In the genomic region with DNA sequence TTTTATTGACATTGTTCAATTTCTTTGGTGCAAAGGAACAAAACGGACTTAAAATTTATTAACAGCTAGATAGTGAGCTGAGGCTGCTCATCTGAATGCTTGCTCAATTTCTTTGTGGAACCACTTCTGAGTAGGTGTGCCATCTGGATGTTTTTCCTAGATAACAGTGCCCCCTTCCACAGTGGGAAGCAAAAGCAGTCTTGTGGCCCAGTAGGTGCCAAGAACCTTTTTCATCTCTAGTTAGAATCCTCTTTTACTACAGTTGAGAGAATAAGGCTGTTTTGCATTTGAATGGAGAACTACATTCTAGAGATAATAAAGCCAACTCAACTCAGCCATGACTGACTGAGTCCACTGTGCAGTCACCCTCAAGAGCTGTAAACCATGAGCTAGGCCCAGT, we compare ENCODE assay signal across 13 cellular contexts. TPM values are rescaled to one million over a fixed set of nuclear protein-coding genes. Genes with fewer than 3 reads are reported as not detected.
DNase-seq lines count a peak whose midpoint lies in the region; ATAC-seq and TF ChIP-seq lines count a peak whose summit lies in the region.
"Had no signal": no experiment of that assay in that cellular context is flagged by ENCODE, and none has a peak within 500 bp of the region (broad histone marks: within the 10 kb centered on the region; RNA-seq: fewer than 3 reads in every experiment).

No MANE protein-coding gene starts in this region.

- peaks cover 14% of the 10 kb centered on the region for H3K4me1 Mint-ChIP-seq in GM23338
- no peaks in the 10 kb centered on the region for H3K4me1 Mint-ChIP-seq in activated naive CD4-positive, alpha-beta T cell treated with anti-CD3 and anti-CD28 coated beads for 36 hours (ENCODE audit: low read depth)
- H3K4me1 Mint-ChIP-seq in activated CD4-positive, alpha-beta T cell treated with anti-CD3 and anti-CD28 coated beads for 36 hours = no peaks in the 10 kb centered on the region
- H3K4me1 Mint-ChIP-seq: stimulated activated naive CD8-positive, alpha-beta T cell treated with anti-CD3 and anti-CD28 coated beads, Interleukin-15, amount 100 ng/mL, for 72 hours had no signal

- H3K27ac Mint-ChIP-seq in GM23338 = no peak overlapping the region
- no peak overlapping the region for H3K27ac Mint-ChIP-seq in activated naive CD4-positive, alpha-beta T cell treated with anti-CD3 and anti-CD28 coated beads for 36 hours
- no peak overlapping the region for H3K27ac Mint-ChIP-seq in activated CD4-positive, alpha-beta T cell treated with anti-CD3 and anti-CD28 coated beads for 36 hours

- intact Hi-C loops in activated naive CD4-positive, alpha-beta T cell treated with anti-CD3 and anti-CD28 coated beads for 36 hours (cut with micrococcal nuclease) = no loop called here
- intact Hi-C loops in activated CD4-positive, alpha-beta T cell treated with anti-CD3 and anti-CD28 coated beads for 36 hours (cut with DNase I, micrococcal nuclease) = loop anchor here in 1 of 2 experiments (10.0 kb wide), 1 partner anchor 277 kb away; no protein-coding TSS in a partner anchor

- H3K27ac ChIP-seq in GM23338 (ENCODE audit: low read depth) = no peak overlapping the region
- no peak overlapping the region for H3K27ac ChIP-seq in foreskin keratinocyte
- H3K27ac ChIP-seq: spleen had no signal

- no peaks in the 10 kb centered on the region for H3K79me2 ChIP-seq in GM23338 (replicated peaks; ENCODE audit: insufficient read depth)

- no peaks in the 10 kb centered on the region for H3K27me3 Mint-ChIP-seq in GM23338 (ENCODE audit: insufficient read depth, low read depth, poor library complexity)
- no peaks in the 10 kb centered on the region for H3K27me3 Mint-ChIP-seq in activated naive CD4-positive, alpha-beta T cell treated with anti-CD3 and anti-CD28 coated beads for 36 hours (ENCODE audit: low read depth)
- H3K27me3 Mint-ChIP-seq in activated CD4-positive, alpha-beta T cell treated with anti-CD3 and anti-CD28 coated beads for 36 hours = no peaks in the 10 kb centered on the region
- H3K27me3 Mint-ChIP-seq: stimulated activated naive CD8-positive, alpha-beta T cell treated with anti-CD3 and anti-CD28 coated beads, Interleukin-15, amount 100 ng/mL, for 72 hours had no signal

- H3K9me3 Mint-ChIP-seq in GM23338 = no peaks in the 10 kb centered on the region
- H3K9me3 Mint-ChIP-seq in activated naive CD4-positive, alpha-beta T cell treated with anti-CD3 and anti-CD28 coated beads for 36 hours = no peaks in the 10 kb centered on the region
- H3K9me3 Mint-ChIP-seq in activated CD4-positive, alpha-beta T cell treated with anti-CD3 and anti-CD28 coated beads for 36 hours (ENCODE audit: low read depth) = no peaks in the 10 kb centered on the region
- H3K9me3 Mint-ChIP-seq: endodermal cell; stimulated activated naive CD8-positive, alpha-beta T cell treated with anti-CD3 and anti-CD28 coated beads, Interleukin-15, amount 100 ng/mL, for 72 hours had no signal

- peak; percentile 52 for ATAC-seq in GM23338
- peak; percentile 34 for ATAC-seq in foreskin keratinocyte
- ATAC-seq in activated CD4-positive, alpha-beta T cell treated with anti-CD3 and anti-CD28 coated beads for 36 hours = no peak
- ATAC-seq: stimulated activated naive CD8-positive, alpha-beta T cell treated with anti-CD3 and anti-CD28 coated beads, Interleukin-15, amount 100 ng/mL, for 72 hours had no signal

- POLR2A ChIA-PET in activated CD4-positive, alpha-beta T cell treated with anti-CD3 and anti-CD28 coated beads for 36 hours (lab: Charles Lee) = no interaction called here

- peaks cover 15% of the 10 kb centered on the region for H3K4me1 ChIP-seq in GM23338 (ENCODE audit: insufficient read depth)
- H3K4me1 ChIP-seq in foreskin keratinocyte = no peaks in the 10 kb centered on the region

- TF ChIP-seq CTCF in AG10803 (conservative IDR thresholded peaks at IDR 0.05; ENCODE audit: low read length) (peak; percentile 19; the same call in 1 of the 2 replicates), GM23338 (conservative IDR thresholded peaks at IDR 0.05; ENCODE audit: low read depth in 2 of 2) (peak; percentile 24 to 39; a peak in 3 of 4 replicates), foreskin keratinocyte (conservative IDR thresholded peaks at IDR 0.05) (peak; percentile 54)

- CTCF ChIA-PET in activated naive CD4-positive, alpha-beta T cell treated with anti-CD3 and anti-CD28 coated beads for 36 hours (lab: Charles Lee) = interaction anchor here (1.1 kb wide), 1 partner anchor 12 kb away, joined by 4 read pairs; no protein-coding TSS in a partner anchor
- CTCF ChIA-PET in activated CD4-positive, alpha-beta T cell treated with anti-CD3 and anti-CD28 coated beads for 36 hours (lab: Charles Lee) = interaction anchor here (1.1 to 1.7 kb wide), 2 partner anchors 11 to 159 kb away, joined by 3 to 5 read pairs; no protein-coding TSS in a partner anchor

- DNase-seq in AG10803 (ENCODE audit: low read depth) (peak; percentile 34), GM23338 (ENCODE audit: low spot score) (peak; percentile 27), RPMI7951 (ENCODE audit: low read depth) (peak; percentile 35), foreskin keratinocyte (peak; percentile 83 to 94), UCSD-AML1 (lab: John Stamatoyannopoulos, UW; ENCODE audit: unreplicated experiment) (no peak)
- DNase-seq in effector CD4-positive, alpha-beta T cell = no peak
- DNase-seq in activated naive CD4-positive, alpha-beta T cell treated with anti-CD3 and anti-CD28 coated beads for 36 hours = no peak
- no peak for DNase-seq in activated CD4-positive, alpha-beta T cell treated with anti-CD3 and anti-CD28 coated beads for 36 hours
- DNase-seq: activated naive CD4-positive, alpha-beta T cell treated with Interleukin-2 at 50 U/mL for 16 hours; endodermal cell; NCI-H2081 treated with DMSO at 0.1 percent for 48 hours; spleen; stimulated activated naive CD8-positive, alpha-beta T cell treated with anti-CD3 and anti-CD28 coated beads, Interleukin-15, amount 100 ng/mL, for 72 hours had no signal

- H2AFZ ChIP-seq in GM23338 = no peak overlapping the region

- no peak overlapping the region for H3K4me3 Mint-ChIP-seq in GM23338
- no peak overlapping the region for H3K4me3 Mint-ChIP-seq in activated naive CD4-positive, alpha-beta T cell treated with anti-CD3 and anti-CD28 coated beads for 36 hours
- no peak overlapping the region for H3K4me3 Mint-ChIP-seq in activated CD4-positive, alpha-beta T cell treated with anti-CD3 and anti-CD28 coated beads for 36 hours
- H3K4me3 Mint-ChIP-seq: endodermal cell; stimulated activated naive CD8-positive, alpha-beta T cell treated with anti-CD3 and anti-CD28 coated beads, Interleukin-15, amount 100 ng/mL, for 72 hours had no signal

- no peak overlapping the region for H3K4me3 ChIP-seq in AG10803 (ENCODE audit: low read length)
- H3K4me3 ChIP-seq in GM23338 = no peak overlapping the region
- H3K4me3 ChIP-seq: spleen had no signal

- peaks cover 18% of the 10 kb centered on the region for H3K36me3 Mint-ChIP-seq in GM23338 (ENCODE audit: low read depth)
- H3K36me3 Mint-ChIP-seq in activated naive CD4-positive, alpha-beta T cell treated with anti-CD3 and anti-CD28 coated beads for 36 hours (ENCODE audit: low read depth) = no peaks in the 10 kb centered on the region
- H3K36me3 Mint-ChIP-seq in activated CD4-positive, alpha-beta T cell treated with anti-CD3 and anti-CD28 coated beads for 36 hours (ENCODE audit: low read depth) = no peaks in the 10 kb centered on the region

- H3F3A ChIP-seq in GM23338 (replicated peaks; ENCODE audit: low read depth) = peaks cover 6% of the 10 kb centered on the region

- no peaks in the 10 kb centered on the region for H3K9me2 ChIP-seq in GM23338 (ENCODE audit: insufficient read depth)

- H3K27me3 ChIP-seq in GM23338 (ENCODE audit: insufficient read depth) (no peaks in the 10 kb centered on the region), foreskin keratinocyte (no peaks in the 10 kb centered on the region)
- H3K27me3 ChIP-seq: spleen had no signal

- no peak overlapping the region for H3K4me2 ChIP-seq in GM23338

- H4K20me1 ChIP-seq in GM23338 (replicated peaks; ENCODE audit: insufficient read depth) = no peaks in the 10 kb centered on the region; the same call in 1 of the 2 replicates

- peaks cover 9% of the 10 kb centered on the region; the same call in 1 of the 2 replicates for H3K36me3 ChIP-seq in GM23338 (ENCODE audit: insufficient read depth)

TF ChIP-seq in GM23338, 12 proteins besides CTCF, POLR2A, EP300 and RAD21 (continues in another document):
- no peak for TF ChIP-seq EZH2phosphoT487 (IDR thresholded peaks at IDR 0.05; ENCODE audit: unreplicated experiment)
- TF ChIP-seq, protein P1, sequence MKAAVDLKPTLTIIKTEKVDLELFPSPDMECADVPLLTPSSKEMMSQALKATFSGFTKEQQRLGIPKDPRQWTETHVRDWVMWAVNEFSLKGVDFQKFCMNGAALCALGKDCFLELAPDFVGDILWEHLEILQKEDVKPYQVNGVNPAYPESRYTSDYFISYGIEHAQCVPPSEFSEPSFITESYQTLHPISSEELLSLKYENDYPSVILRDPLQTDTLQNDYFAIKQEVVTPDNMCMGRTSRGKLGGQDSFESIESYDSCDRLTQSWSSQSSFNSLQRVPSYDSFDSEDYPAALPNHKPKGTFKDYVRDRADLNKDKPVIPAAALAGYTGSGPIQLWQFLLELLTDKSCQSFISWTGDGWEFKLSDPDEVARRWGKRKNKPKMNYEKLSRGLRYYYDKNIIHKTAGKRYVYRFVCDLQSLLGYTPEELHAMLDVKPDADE (IDR thresholded peaks at IDR 0.05) = no peak

RNA-seq across cellular contexts. Expression of a gene that starts 13.3 kb away (rescaled TPM):
- 5.1 and 9.7 TPM in 2 replicates for total RNA-seq in GM23338 (2014; rRNA removed; shearing (Covaris generic))
- 6.9 and 7.8 TPM in 2 replicates for polyA plus RNA-seq in GM23338 (2016; fragmentation: Nextera tagmentation; extraction: Ambion mirVana)
- total RNA-seq in RPMI7951 (2014; rRNA removed; shearing (Covaris generic)) = 76.5 and 84.8 TPM in 2 replicates
- total RNA-seq in foreskin keratinocyte = 472 and 766 TPM in 2 replicates
- polyA plus RNA-seq in foreskin keratinocyte = 223 and 404 TPM in 2 replicates
- under 1 TPM in 1 of 2 experiments, not detected in 1; 0.10 TPM for total RNA-seq in activated naive CD4-positive, alpha-beta T cell treated with anti-CD3 and anti-CD28 coated beads for 36 hours
- total RNA-seq in activated CD4-positive, alpha-beta T cell treated with anti-CD3 and anti-CD28 coated beads for 36 hours = under 1 TPM in 1 of 2 experiments, not detected in 1; 0.07 TPM

Comparison
In these comparisons a context has a peak if more than half of its experiments do, and no peak if none do; other contexts are left out.
1. DNase-seq: peak in AG10803 (single experiment), GM23338 (single experiment), RPMI7951 (single experiment) and foreskin keratinocyte (2 of 2); none in UCSD-AML1 (single experiment), effector CD4-positive, alpha-beta T cell (single experiment), activated naive CD4-positive, alpha-beta T cell treated with anti-CD3 and anti-CD28 coated beads for 36 hours (single experiment) and activated CD4-positive, alpha-beta T cell treated with anti-CD3 and anti-CD28 coated beads for 36 hours (single experiment).
2. Peak in every context shown above with its lines, with median percentiles within 50 percentile points of each other: CTCF ChIP-seq.